In genomic region chr12:101889216-101889752, GRCh38 we compare ENCODE assay signal across 2 cellular contexts.
TF ChIP-seq lines count a peak whose summit lies in the region.

No MANE protein-coding gene starts in this region.

TF ChIP-seq in IMR-90, 13 proteins besides CTCF, POLR2A, EP300 and RAD21:
- TF ChIP-seq MAFK (IDR thresholded peaks at IDR 0.05; ENCODE audit: low read depth, low read length): no peak
- no peak for TF ChIP-seq RCOR1 (IDR thresholded peaks at IDR 0.05; ENCODE audit: insufficient replicate concordance, low read length)
- no peak for TF ChIP-seq USF2 (IDR thresholded peaks at IDR 0.05; ENCODE audit: low read depth, low read length)
- TF ChIP-seq MXI1 (IDR thresholded peaks at IDR 0.05; ENCODE audit: borderline replicate concordance, low read depth, low read length): no peak
- TF ChIP-seq FOS (IDR thresholded peaks at IDR 0.05; ENCODE audit: low read depth, low read length): no peak
- TF ChIP-seq RFX5 (IDR thresholded peaks at IDR 0.05; ENCODE audit: low read depth, low read length): no peak

TF ChIP-seq in SK-N-SH, 30 proteins besides CTCF, POLR2A, EP300 and RAD21:
- TF ChIP-seq FOXJ3 (CRISPR knock-in tag; IDR thresholded peaks at IDR 0.05) (no peak), SMC3 (IDR thresholded peaks at IDR 0.05; ENCODE audit: low read depth, low read length) (no peak), FOXM1 (IDR thresholded peaks at IDR 0.05; ENCODE audit: low read depth) (no peak), TCF12 (IDR thresholded peaks at IDR 0.05) (no peak), RXRA (IDR thresholded peaks at IDR 0.05; ENCODE audit: borderline replicate concordance, low read depth) (no peak), USF2 (IDR thresholded peaks at IDR 0.05; ENCODE audit: borderline replicate concordance, low read depth, low read length) (no peak), GATA2 (CRISPR knock-in tag; IDR thresholded peaks at IDR 0.05) (no peak), PBX3 (IDR thresholded peaks at IDR 0.05) (no peak), EZH2phosphoT487 (IDR thresholded peaks at IDR 0.05; ENCODE audit: borderline replicate concordance, low read depth) (no peak)
